ENCODE assay signal across 8 cellular contexts in genomic region chr14:105020815-105021655, GRCh38. TPM values are rescaled to one million over a fixed set of nuclear protein-coding genes. Genes with fewer than 3 reads are reported as not detected.
DNase-seq lines count a peak whose midpoint lies in the region; ATAC-seq and TF ChIP-seq lines count a peak whose summit lies in the region.

TSS of gene CDCA4 (minus strand) at chr14:105021083. CDS start at chr14:105011929, 9,154 bp downstream.

- H3K36me3 ChIP-seq in left ventricle myocardium inferior (no peaks in the 10 kb centered on the region), uterus (no peaks in the 10 kb centered on the region)

- TF ChIP-seq CTCF in left ventricle myocardium inferior (IDR thresholded peaks at IDR 0.05; ENCODE audit: borderline replicate concordance) (peak; percentile 29), uterus (IDR thresholded peaks at IDR 0.05) (peak in 2 of 4 experiments; percentile 21 to 45)

- H3K27me3 Mint-ChIP-seq in T-helper 1 cell treated with Interleukin-12 subunit alpha and Interleukin-12 subunit beta and Interleukin-4 antibody, amounts not matched to agents 30 μg/mL and 1 μg/mL, for 36 hours (ENCODE audit: low read depth): no peaks in the 10 kb centered on the region

- ATAC-seq in HG02884 (IDR thresholded peaks at IDR 0.05; ENCODE audit: unreplicated experiment): peak; percentile 78

- peak within 1 kb of the TSS; percentile 89 for H3K27ac Mint-ChIP-seq in T-helper 1 cell treated with Interleukin-12 subunit alpha and Interleukin-12 subunit beta and Interleukin-4 antibody, amounts not matched to agents 30 μg/mL and 1 μg/mL, for 36 hours

- H3K4me3 ChIP-seq in left ventricle myocardium inferior: peak within 1 kb of the TSS; percentile 94
- peak within 1 kb of the TSS; percentile 67 to 95 for H3K4me3 ChIP-seq in uterus

- H3K36me3 Mint-ChIP-seq in T-helper 1 cell treated with Interleukin-12 subunit alpha and Interleukin-12 subunit beta and Interleukin-4 antibody, amounts not matched to agents 30 μg/mL and 1 μg/mL, for 36 hours (ENCODE audit: low read depth): peaks cover 22% of the 10 kb centered on the region

- H3K27ac ChIP-seq in left ventricle myocardium inferior (replicated peaks) (peak within 1 kb of the TSS; percentile 87), uterus (peak within 1 kb of the TSS; percentile 74 to 82)

- intact Hi-C loops in left ventricle myocardium inferior (cut with micrococcal nuclease): no loop called here
- intact Hi-C loops in uterus (cut with DNase I; ENCODE audit: low total_unique reads): loop anchor here (5.0 kb wide), 1 partner anchor 44 kb away; the partner anchor contains the start of gene AHNAK2

- no peaks in the 10 kb centered on the region for H3K9me3 Mint-ChIP-seq in T-helper 1 cell treated with Interleukin-12 subunit alpha and Interleukin-12 subunit beta and Interleukin-4 antibody, amounts not matched to agents 30 μg/mL and 1 μg/mL, for 36 hours

- peaks cover 45% of the 10 kb centered on the region for H3K4me1 Mint-ChIP-seq in T-helper 1 cell treated with Interleukin-12 subunit alpha and Interleukin-12 subunit beta and Interleukin-4 antibody, amounts not matched to agents 30 μg/mL and 1 μg/mL, for 36 hours (ENCODE audit: low read depth)

- TF ChIP-seq POLR2A in GM15510 (IDR thresholded peaks at IDR 0.05; ENCODE audit: borderline replicate concordance, extremely low read depth, insufficient read length) (peak; percentile 77), uterus (IDR thresholded peaks at IDR 0.05) (peak; percentile 73 to 81)

- H3K4me1 ChIP-seq in left ventricle myocardium inferior (peaks cover 35% of the 10 kb centered on the region), uterus (peaks cover 0 to 12% of the 10 kb centered on the region in 2 donors)

- peak; percentile 100 for DNase-seq in NCI-H146 treated with DMSO at 0.1 percent for 48 hours (lab: John Stamatoyannopoulos, UW; ENCODE audit: unreplicated experiment)
- DNase-seq in amniotic stem cell (lab: John Stamatoyannopoulos, UW): peak; percentile 99
- peak; percentile 98 for DNase-seq in left ventricle myocardium inferior
- DNase-seq in pulmonary artery endothelial cell (ENCODE audit: low read depth, low spot score): peak; percentile 76
- DNase-seq in uterus: peak; percentile 96 to 98

- H3K27me3 ChIP-seq in left ventricle myocardium inferior (ENCODE audit: low read depth) (no peaks in the 10 kb centered on the region), uterus (no peaks in the 10 kb centered on the region)

- no peaks in the 10 kb centered on the region for H3K9me3 ChIP-seq in left ventricle myocardium inferior (replicated peaks)
- no peaks in the 10 kb centered on the region for H3K9me3 ChIP-seq in uterus

- H3K4me3 Mint-ChIP-seq in T-helper 1 cell treated with Interleukin-12 subunit alpha and Interleukin-12 subunit beta and Interleukin-4 antibody, amounts not matched to agents 30 μg/mL and 1 μg/mL, for 36 hours: peak within 1 kb of the TSS; percentile 92

RNA-seq across cellular contexts. Expression of gene CDCA4, which starts in this region (rescaled TPM):
- total RNA-seq in left ventricle myocardium inferior (2.0 TPM), pulmonary artery endothelial cell (50.5 and 59.4 TPM in 2 replicates), uterus (10 to 100 TPM in 2 of 4 donors, 1 to 10 TPM in 2; 2.3 to 43.3 (median 10.3) TPM)

Comparison
In these comparisons a context has a peak if more than half of its experiments do, and no peak if none do; other contexts are left out.
1. Peak in every context shown above with its lines: DNase-seq, ATAC-seq, H3K4me3 ChIP-seq and H3K27ac ChIP-seq.